In the genomic region with DNA sequence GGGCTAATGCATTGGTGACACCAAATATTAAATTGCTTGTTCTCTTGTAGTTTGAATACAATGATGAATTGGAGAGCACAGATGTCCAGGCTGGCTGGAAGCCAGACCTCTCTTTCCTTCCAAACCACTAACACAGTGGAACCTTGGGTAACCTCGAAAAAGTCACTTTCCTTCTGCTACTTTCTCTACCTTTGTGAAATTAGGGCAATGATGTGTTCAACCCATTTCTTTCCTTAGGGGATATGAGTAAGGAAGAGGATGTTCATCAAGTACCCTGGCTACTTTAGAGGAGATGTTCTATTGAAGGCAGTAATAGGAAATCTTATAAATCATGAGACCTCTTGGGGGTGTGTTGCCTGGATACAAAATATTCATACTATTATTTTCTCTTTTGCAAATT, we compare ENCODE assay signal across 12 cellular contexts. TPM values are rescaled to one million over a fixed set of nuclear protein-coding genes. Genes with fewer than 3 reads are reported as not detected.
DNase-seq lines count a peak whose midpoint lies in the region; ATAC-seq and TF ChIP-seq lines count a peak whose summit lies in the region.
"Had no signal": no experiment of that assay in that cellular context is flagged by ENCODE, and none has a peak within 500 bp of the region (broad histone marks: within the 10 kb centered on the region; RNA-seq: fewer than 3 reads in every experiment).

No MANE protein-coding gene starts in this region.

- CTCF ChIA-PET in GM10248 (lab: Yijun Ruan, JAX), result interaction anchor here (1.8 kb wide), 1 partner anchor 861 kb away, joined by 5 read pairs; no protein-coding TSS in a partner anchor

- DNase-seq in AG09319 (ENCODE audit: extremely low read depth, low read depth) (peak; percentile 25), HT1080 (ENCODE audit: low read depth) (peak; percentile 49), amniotic epithelial cell (ENCODE audit: low read depth) (peak; percentile 57), iris pigment epithelial cell (ENCODE audit: low read depth) (peak; percentile 65), GM10248 (ENCODE audit: extremely low spot score) (no peak)
- DNase-seq in activated CD4-positive, alpha-beta T cell treated with anti-CD3 and anti-CD28 coated beads, Interleukin-2, amount 50 U/mL, for 48 hours, result no peak
- DNase-seq: activated CD4-positive, CD25-positive, alpha-beta regulatory T cell treated with anti-CD3 and anti-CD28 coated beads, Interleukin-2, amount 50 U/mL, for 72 hours; activated naive CD4-positive, alpha-beta T cell treated with Interleukin-2 at 50 U/mL for 16 hours; CD8-positive, alpha-beta memory T cell had no signal

- TF ChIP-seq CTCF in AG09319 (IDR thresholded peaks at IDR 0.05; ENCODE audit: low read depth, low read length), result no peak
- no peak for TF ChIP-seq CTCF in GM10248 (IDR thresholded peaks at IDR 0.05; ENCODE audit: control extremely low read depth, extremely low read depth, low read depth, missing control alignments)

- ATAC-seq in HG03097 (IDR thresholded peaks at IDR 0.05; ENCODE audit: low FRiP score, unreplicated experiment) (no peak), HG02938 (IDR thresholded peaks at IDR 0.05; ENCODE audit: unreplicated experiment) (no peak)
- ATAC-seq: HCT116 had no signal

- POLR2A ChIA-PET in GM10248 (lab: Yijun Ruan, JAX), result no interaction called here

RNA-seq across cellular contexts. Expression of a gene that starts 55.6 kb away (rescaled TPM):
- total RNA-seq in HT1080 (2014; rRNA removed; shearing (Covaris generic)), result not detected in 2 replicates
- not detected in 2 replicates for polyA plus RNA-seq in HT1080 (2015; cell fraction: cytosol; rRNA removed)
- not detected in 2 replicates for polyA plus RNA-seq in HT1080 (2015; cell fraction: nucleus; rRNA removed)

Comparison
In these comparisons a context has a peak if more than half of its experiments do, and no peak if none do; other contexts are left out.
1. DNase-seq: peak in AG09319 (single experiment), HT1080 (single experiment), amniotic epithelial cell (single experiment) and iris pigment epithelial cell (single experiment); none in activated CD4-positive, alpha-beta T cell treated with anti-CD3 and anti-CD28 coated beads, Interleukin-2, amount 50 U/mL, for 48 hours (0 of 2) and GM10248 (single experiment).